In the genomic region with DNA sequence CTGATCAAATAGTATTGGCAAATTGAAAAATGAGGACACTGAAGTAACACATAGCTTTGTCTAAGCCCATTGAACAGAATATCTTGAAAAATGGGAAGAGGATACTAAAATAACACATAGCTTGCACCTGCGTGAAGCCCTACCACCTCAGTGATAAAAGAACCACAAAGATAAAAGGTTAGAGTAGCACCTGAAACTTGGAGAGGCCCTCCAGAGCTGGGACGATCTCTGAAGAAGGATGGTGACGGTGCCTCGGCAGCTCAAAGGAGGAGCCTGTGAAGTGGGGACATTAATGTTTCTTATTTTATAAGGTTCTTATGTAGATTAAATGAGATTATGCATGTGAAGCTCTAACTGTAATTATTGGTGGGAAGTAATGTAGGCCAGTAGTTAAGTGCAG, we compare ENCODE assay signal across 36 cellular contexts. TPM values are rescaled to one million over a fixed set of nuclear protein-coding genes. Genes with fewer than 3 reads are reported as not detected.
"Had no signal": no experiment of that assay in that cellular context is flagged by ENCODE, and none has a peak within 500 bp of the region (broad histone marks: within the 10 kb centered on the region; RNA-seq: fewer than 3 reads in every experiment).

No MANE protein-coding gene starts in this region.

- H3K9me3 ChIP-seq: adrenal gland, body of pancreas, breast epithelium had no signal

- H3K4me1 ChIP-seq: adrenal gland, body of pancreas, breast epithelium had no signal

- H3K4me1 Mint-ChIP-seq: activated CD4-positive, alpha-beta memory T cell treated with anti-CD3 and anti-CD28 coated beads, Interleukin-2, amount 10 ng/mL, durations not matched to agents 7 days and 5 days; activated CD4-positive, alpha-beta T cell treated with anti-CD3 and anti-CD28 coated beads for 36 hours; activated CD4-positive, alpha-beta T cell treated with anti-CD3 and anti-CD28 coated beads, Interleukin-2, amount 10 ng/mL, durations not matched to agents 7 days and 5 days; activated CD8-positive, alpha-beta memory T cell treated with anti-CD3 and anti-CD28 coated beads, Interleukin-2, amount 10 ng/mL, durations not matched to agents 7 days and 5 days; activated naive CD8-positive, alpha-beta T cell treated with anti-CD3 and anti-CD28 coated beads for 36 hours; activated T-helper 17 cell treated with anti-CD3 and anti-CD28 coated beads, Interleukin-2, amount 50 U/mL, for 72 hours had no signal

- H3K27me3 Mint-ChIP-seq: activated CD4-positive, alpha-beta memory T cell treated with anti-CD3 and anti-CD28 coated beads, Interleukin-2, amount 10 ng/mL, durations not matched to agents 7 days and 5 days; activated CD4-positive, alpha-beta T cell treated with anti-CD3 and anti-CD28 coated beads for 36 hours; activated CD4-positive, alpha-beta T cell treated with anti-CD3 and anti-CD28 coated beads, Interleukin-2, amount 10 ng/mL, durations not matched to agents 7 days and 5 days; activated CD8-positive, alpha-beta memory T cell treated with anti-CD3 and anti-CD28 coated beads, Interleukin-2, amount 10 ng/mL, durations not matched to agents 7 days and 5 days; activated naive CD8-positive, alpha-beta T cell treated with anti-CD3 and anti-CD28 coated beads for 36 hours; activated T-helper 17 cell treated with anti-CD3 and anti-CD28 coated beads, Interleukin-2, amount 50 U/mL, for 72 hours had no signal

- H3K27me3 ChIP-seq: adrenal gland, body of pancreas, brain microvascular endothelial cell, breast epithelium had no signal

- ATAC-seq: activated CD4-positive, alpha-beta T cell treated with anti-CD3 and anti-CD28 coated beads for 36 hours; activated CD4-positive, CD25-positive, alpha-beta regulatory T cell treated with anti-CD3 and anti-CD28 coated beads, Interleukin-2, amount 50 U/mL, for 24 hours; activated CD8-positive, alpha-beta memory T cell treated with anti-CD3 and anti-CD28 coated beads, Interleukin-2, amount 10 ng/mL, durations not matched to agents 7 days and 5 days; activated CD8-positive, alpha-beta T cell treated with anti-CD3 and anti-CD28 coated beads, Interleukin-2, amount 10 ng/mL, durations not matched to agents 7 days and 5 days; activated naive CD4-positive, alpha-beta T cell treated with anti-CD3 and anti-CD28 coated beads, Interleukin-2, amount 50 U/mL, for 72 hours; activated T-cell treated with anti-CD3 and anti-CD28 coated beads, Interleukin-2, amount 50 U/mL, for 4 hours; activated T-cell treated with anti-CD3 and anti-CD28 coated beads, Interleukin-2, amount 50 U/mL, for 72 hours; activated T-helper 17 cell treated with anti-CD3 and anti-CD28 coated beads, Interleukin-2, amount 50 U/mL, for 72 hours; body of pancreas had no signal

- H3K36me3 Mint-ChIP-seq: activated CD8-positive, alpha-beta memory T cell treated with anti-CD3 and anti-CD28 coated beads, Interleukin-2, amount 10 ng/mL, durations not matched to agents 7 days and 5 days; activated naive CD4-positive, alpha-beta T cell treated with anti-CD3 and anti-CD28 coated beads, Interleukin-2, amount 50 U/mL, for 72 hours; activated naive CD8-positive, alpha-beta T cell treated with anti-CD3 and anti-CD28 coated beads for 36 hours had no signal

- H3K9me3 Mint-ChIP-seq: activated CD4-positive, alpha-beta T cell treated with anti-CD3 and anti-CD28 coated beads, Interleukin-2, amount 10 ng/mL, durations not matched to agents 7 days and 5 days; activated T-helper 1 cell treated with anti-CD3 and anti-CD28 coated beads, Interleukin-12 subunit alpha, Interleukin-12 subunit beta, Interleukin-2, Interleukin-4 antibody, amounts not matched to agents 30 ng/mL and 10 ng/mL and 1 ng/mL, durations not matched to agents 14 hours and 24 hours and 36 hours; T-helper 1 cell treated with Interleukin-12 subunit alpha and Interleukin-12 subunit beta and Interleukin-4 antibody, amounts not matched to agents 30 μg/mL and 1 μg/mL, for 36 hours; T-helper 2 cell treated with Interferon-gamma antibody and Interleukin-4, amounts not matched to agents 5 μg/mL and 100 μg/mL, for 36 hours had no signal

- DNase-seq: activated CD4-positive, alpha-beta memory T cell treated with anti-CD3 and anti-CD28 coated beads, Interleukin-2, amount 10 ng/mL, durations not matched to agents 7 days and 5 days; activated CD4-positive, alpha-beta T cell treated with anti-CD3 and anti-CD28 coated beads for 1 hour; activated CD4-positive, alpha-beta T cell treated with anti-CD3 and anti-CD28 coated beads for 36 hours; activated CD4-positive, alpha-beta T cell treated with anti-CD3 and anti-CD28 coated beads for 48 hours; activated CD4-positive, alpha-beta T cell treated with anti-CD3 and anti-CD28 coated beads, Interleukin-2, amount 10 ng/mL, durations not matched to agents 7 days and 5 days; activated CD4-positive, alpha-beta T cell treated with anti-CD3 and anti-CD28 coated beads, Interleukin-2, amount 50 U/mL, for 48 hours; activated CD4-positive, CD25-positive, alpha-beta regulatory T cell; activated CD8-positive, alpha-beta memory T cell treated with anti-CD3 and anti-CD28 coated beads for 24 hours; activated CD8-positive, alpha-beta memory T cell treated with anti-CD3 and anti-CD28 coated beads, Interleukin-2, amount 10 ng/mL, durations not matched to agents 7 days and 5 days; activated CD8-positive, alpha-beta memory T cell treated with anti-CD3 and anti-CD28 coated beads, Interleukin-2, amount 50 U/mL, for 48 hours; activated CD8-positive, alpha-beta T cell treated with anti-CD3 and anti-CD28 coated beads, Interleukin-2, amount 10 ng/mL, durations not matched to agents 7 days and 5 days; activated effector memory CD4-positive, alpha-beta T cell treated with anti-CD3 and anti-CD28 coated beads, Interleukin-2, amount 50 U/mL, for 16 hours; activated gamma-delta T cell treated with Interleukin-2 at 50 U/mL for 16 hours; activated naive CD4-positive, alpha-beta T cell; activated naive CD4-positive, alpha-beta T cell treated with anti-CD3 and anti-CD28 coated beads for 36 hours; activated naive CD4-positive, alpha-beta T cell treated with anti-CD3 and anti-CD28 coated beads, Interleukin-2, amount 50 U/mL, for 16 hours; activated naive CD8-positive, alpha-beta T cell treated with anti-CD3 and anti-CD28 coated beads for 36 hours; activated T-cell treated with anti-CD3 and anti-CD28 coated beads, Interleukin-2, amount 50 U/mL, for 1 hour; activated T-cell treated with anti-CD3 and anti-CD28 coated beads, Interleukin-2, amount 50 U/mL, for 4 hours; activated T-cell treated with anti-CD3 and anti-CD28 coated beads, Interleukin-2, amount 50 U/mL, for 72 hours; adrenal gland; amniotic stem cell; aorta; body of pancreas; brain microvascular endothelial cell; central memory CD4-positive, alpha-beta T cell; T-helper 2 cell; T-helper 9 cell had no signal

- H3K27ac Mint-ChIP-seq: activated CD4-positive, alpha-beta memory T cell treated with anti-CD3 and anti-CD28 coated beads, Interleukin-2, amount 10 ng/mL, durations not matched to agents 7 days and 5 days; activated CD4-positive, alpha-beta T cell treated with anti-CD3 and anti-CD28 coated beads for 36 hours; activated CD4-positive, alpha-beta T cell treated with anti-CD3 and anti-CD28 coated beads, Interleukin-2, amount 10 ng/mL, durations not matched to agents 7 days and 5 days; activated CD8-positive, alpha-beta memory T cell treated with anti-CD3 and anti-CD28 coated beads, Interleukin-2, amount 10 ng/mL, durations not matched to agents 7 days and 5 days; activated CD8-positive, alpha-beta T cell treated with anti-CD3 and anti-CD28 coated beads, Interleukin-2, amount 10 ng/mL, durations not matched to agents 7 days and 5 days; activated naive CD4-positive, alpha-beta T cell treated with anti-CD3 and anti-CD28 coated beads for 36 hours; activated naive CD4-positive, alpha-beta T cell treated with anti-CD3 and anti-CD28 coated beads, Interleukin-2, amount 50 U/mL, for 72 hours; activated naive CD8-positive, alpha-beta T cell treated with anti-CD3 and anti-CD28 coated beads for 36 hours; activated T-cell treated with anti-CD3 and anti-CD28 coated beads, Interleukin-2, amount 50 U/mL, for 72 hours; activated T-helper 1 cell treated with anti-CD3 and anti-CD28 coated beads, Interleukin-12 subunit alpha, Interleukin-12 subunit beta, Interleukin-2, Interleukin-4 antibody, amounts not matched to agents 30 ng/mL and 10 ng/mL and 1 ng/mL, durations not matched to agents 14 hours and 24 hours and 36 hours; activated T-helper 17 cell treated with anti-CD3 and anti-CD28 coated beads, Interleukin-2, amount 50 U/mL, for 72 hours; T-helper 1 cell treated with Interleukin-12 subunit alpha and Interleukin-12 subunit beta and Interleukin-4 antibody, amounts not matched to agents 30 μg/mL and 1 μg/mL, for 36 hours; T-helper 2 cell treated with Interferon-gamma antibody and Interleukin-4, amounts not matched to agents 5 μg/mL and 100 μg/mL, for 36 hours had no signal

- H3K4me3 Mint-ChIP-seq: activated CD4-positive, alpha-beta memory T cell treated with anti-CD3 and anti-CD28 coated beads, Interleukin-2, amount 10 ng/mL, durations not matched to agents 7 days and 5 days; activated CD4-positive, alpha-beta T cell treated with anti-CD3 and anti-CD28 coated beads for 36 hours; activated CD4-positive, alpha-beta T cell treated with anti-CD3 and anti-CD28 coated beads, Interleukin-2, amount 10 ng/mL, durations not matched to agents 7 days and 5 days; activated CD8-positive, alpha-beta memory T cell treated with anti-CD3 and anti-CD28 coated beads, Interleukin-2, amount 10 ng/mL, durations not matched to agents 7 days and 5 days; activated CD8-positive, alpha-beta T cell treated with anti-CD3 and anti-CD28 coated beads, Interleukin-2, amount 10 ng/mL, durations not matched to agents 7 days and 5 days; activated naive CD4-positive, alpha-beta T cell treated with anti-CD3 and anti-CD28 coated beads for 36 hours; activated naive CD8-positive, alpha-beta T cell treated with anti-CD3 and anti-CD28 coated beads for 36 hours; activated T-cell treated with anti-CD3 and anti-CD28 coated beads, Interleukin-2, amount 50 U/mL, for 4 hours; activated T-cell treated with anti-CD3 and anti-CD28 coated beads, Interleukin-2, amount 50 U/mL, for 72 hours; activated T-helper 1 cell treated with anti-CD3 and anti-CD28 coated beads, Interleukin-12 subunit alpha, Interleukin-12 subunit beta, Interleukin-2, Interleukin-4 antibody, amounts not matched to agents 30 ng/mL and 10 ng/mL and 1 ng/mL, durations not matched to agents 14 hours and 24 hours and 36 hours; activated T-helper 17 cell treated with anti-CD3 and anti-CD28 coated beads, Interleukin-2, amount 50 U/mL, for 72 hours; T-helper 1 cell treated with Interleukin-12 subunit alpha and Interleukin-12 subunit beta and Interleukin-4 antibody, amounts not matched to agents 30 μg/mL and 1 μg/mL, for 36 hours; T-helper 2 cell treated with Interferon-gamma antibody and Interleukin-4, amounts not matched to agents 5 μg/mL and 100 μg/mL, for 36 hours had no signal

- H3K36me3 ChIP-seq: adrenal gland, brain microvascular endothelial cell, breast epithelium had no signal

- H3K27ac ChIP-seq: adrenal gland, body of pancreas, brain microvascular endothelial cell, breast epithelium, VCaP had no signal

- H3K4me3 ChIP-seq: adrenal gland, body of pancreas, breast epithelium had no signal

RNA-seq across cellular contexts. Expression of a gene that starts 23.1 kb away (rescaled TPM):
- total RNA-seq: activated CD4-positive, alpha-beta memory T cell treated with anti-CD3 and anti-CD28 coated beads, Interleukin-2, amount 10 ng/mL, durations not matched to agents 7 days and 5 days; activated CD4-positive, alpha-beta T cell treated with anti-CD3 and anti-CD28 coated beads for 36 hours; activated naive CD4-positive, alpha-beta T cell treated with anti-CD3 and anti-CD28 coated beads for 36 hours; activated T-helper 17 cell treated with anti-CD3 and anti-CD28 coated beads, Interleukin-2, amount 50 U/mL, for 72 hours had no signal
